Comparison of ENCODE assay signal across 9 cellular contexts in the genomic region with DNA sequence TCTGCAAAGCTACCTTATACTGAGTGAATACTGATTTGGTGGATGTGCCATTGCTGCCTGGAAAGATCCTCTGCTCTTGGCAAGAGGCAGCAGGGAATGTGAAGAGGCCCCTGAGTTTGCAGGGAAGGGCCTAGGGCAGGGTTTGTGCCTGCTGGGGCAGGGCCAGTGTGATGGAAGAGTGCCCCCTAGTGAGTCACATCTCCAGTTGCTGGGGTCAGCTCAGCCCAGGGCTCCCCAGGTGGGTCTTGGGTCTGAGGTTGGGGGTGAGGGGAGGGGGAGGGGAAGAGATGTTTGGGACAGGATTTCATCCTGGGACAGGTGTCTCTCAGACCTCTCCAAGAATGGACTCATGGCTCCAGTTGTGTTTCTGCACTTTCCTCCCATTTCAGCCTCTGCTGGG. TPM values are rescaled to one million over a fixed set of nuclear protein-coding genes. Genes with fewer than 3 reads are reported as not detected.
DNase-seq lines count a peak whose midpoint lies in the region; ATAC-seq, FAIRE-seq and TF ChIP-seq lines count a peak whose summit lies in the region.
"Had no signal": no experiment of that assay in that cellular context is flagged by ENCODE, and none has a peak within 500 bp of the region (broad histone marks: within the 10 kb centered on the region; RNA-seq: fewer than 3 reads in every experiment).

No MANE protein-coding gene starts in this region.

- H3K4me1 ChIP-seq in Caco-2 (peaks cover 28% of the 10 kb centered on the region), KMS-11 (ENCODE audit: low read depth, poor library complexity, severe bottlenecking) (no peaks in the 10 kb centered on the region)

- no peaks in the 10 kb centered on the region for H3K9me3 ChIP-seq in Caco-2

- H3K36me3 ChIP-seq in Caco-2 (ENCODE audit: control insufficient read depth, insufficient read depth, low read length), result no peaks in the 10 kb centered on the region
- H3K36me3 ChIP-seq in KMS-11 (ENCODE audit: insufficient read depth), result no peaks in the 10 kb centered on the region
- no peaks in the 10 kb centered on the region for H3K36me3 ChIP-seq in bronchial epithelial cell (ENCODE audit: control insufficient read depth, insufficient read depth, low read length)

- no peak for FAIRE-seq in bronchial epithelial cell (lab: Jason Lieb, UNC)

- no peak overlapping the region for H3K9ac ChIP-seq in KMS-11

- H4K20me1 ChIP-seq in KMS-11 (ENCODE audit: insufficient read depth), result no peaks in the 10 kb centered on the region

- no peak overlapping the region for H3K4me3 Mint-ChIP-seq in Caco-2 (ENCODE audit: unreplicated experiment)
- no peak overlapping the region for H3K4me3 Mint-ChIP-seq in activated T-helper 1 cell treated with anti-CD3 and anti-CD28 coated beads, Interleukin-12 subunit alpha, Interleukin-12 subunit beta, Interleukin-2, Interleukin-4 antibody, amounts not matched to agents 30 ng/mL and 10 ng/mL and 1 ng/mL, durations not matched to agents 14 hours and 24 hours and 36 hours
- H3K4me3 Mint-ChIP-seq: activated naive CD4-positive, alpha-beta T cell treated with anti-CD3 and anti-CD28 coated beads, Interleukin-2, amount 50 U/mL, for 24 hours had no signal

- no peak overlapping the region for H3K4me3 ChIP-seq in Caco-2 (ENCODE audit: low read depth, low read length)
- H3K4me3 ChIP-seq in KMS-11 (IDR thresholded peaks at IDR 0.05; ENCODE audit: insufficient read depth, low read depth, low read length), result no peak overlapping the region
- no peak overlapping the region for H3K4me3 ChIP-seq in bronchial epithelial cell (ENCODE audit: low read depth, low read length)

- TF ChIP-seq CTCF in Caco-2 (IDR thresholded peaks at IDR 0.05; ENCODE audit: insufficient read depth in 1 of 2, low read depth in 1 of 2, low read length in 1 of 2, severe bottlenecking in 1 of 2, unreplicated experiment in 1 of 2) (peak in 1 of 2 experiments; percentile 49), KMS-11 (conservative IDR thresholded peaks at IDR 0.05; ENCODE audit: low read depth, low read length) (0 out of 2 replicates have a peak, but pooled peaks have one; percentile 31), bronchial epithelial cell (IDR thresholded peaks at IDR 0.05; ENCODE audit: insufficient read depth, low read length, severe bottlenecking) (peak; percentile 51)

- DNase-seq in Caco-2 (peak; percentile 44 to 50), bronchial epithelial cell (ENCODE audit: low read depth) (no peak), lung microvascular endothelial cell (ENCODE audit: low read depth in 2 of 2) (peak; percentile 61 to 67), NCI-H510A (lab: John Stamatoyannopoulos, UW) (no peak)
- no peak for DNase-seq in activated T-helper 1 cell treated with anti-CD3 and anti-CD28 coated beads, Interleukin-12 subunit alpha, Interleukin-12 subunit beta, Interleukin-2, Interleukin-4 antibody, amounts not matched to agents 30 ng/mL and 10 ng/mL and 1 ng/mL, durations not matched to agents 14 hours and 24 hours and 36 hours (ENCODE audit: low spot score)

- H3K79me2 ChIP-seq in KMS-11 (ENCODE audit: insufficient read depth, low read depth), result no peaks in the 10 kb centered on the region

- H3K4me1 Mint-ChIP-seq in Caco-2 (ENCODE audit: low read depth, unreplicated experiment), result peaks cover 30% of the 10 kb centered on the region
- H3K4me1 Mint-ChIP-seq in activated T-helper 1 cell treated with anti-CD3 and anti-CD28 coated beads, Interleukin-12 subunit alpha, Interleukin-12 subunit beta, Interleukin-2, Interleukin-4 antibody, amounts not matched to agents 30 ng/mL and 10 ng/mL and 1 ng/mL, durations not matched to agents 14 hours and 24 hours and 36 hours (ENCODE audit: low read depth), result peaks cover 13% of the 10 kb centered on the region

- H3K4me2 ChIP-seq in KMS-11, result no peak overlapping the region

- H3K27me3 Mint-ChIP-seq in Caco-2 (ENCODE audit: insufficient read depth, unreplicated experiment), result no peaks in the 10 kb centered on the region
- peaks cover 44% of the 10 kb centered on the region for H3K27me3 Mint-ChIP-seq in activated T-helper 1 cell treated with anti-CD3 and anti-CD28 coated beads, Interleukin-12 subunit alpha, Interleukin-12 subunit beta, Interleukin-2, Interleukin-4 antibody, amounts not matched to agents 30 ng/mL and 10 ng/mL and 1 ng/mL, durations not matched to agents 14 hours and 24 hours and 36 hours (ENCODE audit: insufficient read depth)

- no peak overlapping the region for H2AFZ ChIP-seq in KMS-11 (ENCODE audit: low read depth)

- POLR2A ChIA-PET in Caco-2 (lab: Charles Lee), result no interaction called here

- H3K27me3 ChIP-seq in Caco-2 (replicated peaks; ENCODE audit: control insufficient read depth, insufficient read depth, low read length) (no peaks in the 10 kb centered on the region), KMS-11 (ENCODE audit: insufficient read depth, low read depth) (no peaks in the 10 kb centered on the region), bronchial epithelial cell (ENCODE audit: control insufficient read depth, insufficient read depth, low read length) (no peaks in the 10 kb centered on the region)

- ATAC-seq in HG03378 (IDR thresholded peaks at IDR 0.05; ENCODE audit: unreplicated experiment) (no peak), HG03521 (IDR thresholded peaks at IDR 0.05; ENCODE audit: unreplicated experiment) (no peak)

- H3K36me3 Mint-ChIP-seq in Caco-2 (ENCODE audit: insufficient read depth, unreplicated experiment), result peaks cover 18% of the 10 kb centered on the region
- peaks cover 2% of the 10 kb centered on the region for H3K36me3 Mint-ChIP-seq in activated T-helper 1 cell treated with anti-CD3 and anti-CD28 coated beads, Interleukin-12 subunit alpha, Interleukin-12 subunit beta, Interleukin-2, Interleukin-4 antibody, amounts not matched to agents 30 ng/mL and 10 ng/mL and 1 ng/mL, durations not matched to agents 14 hours and 24 hours and 36 hours (ENCODE audit: low read depth)
- H3K36me3 Mint-ChIP-seq: activated naive CD4-positive, alpha-beta T cell treated with anti-CD3 and anti-CD28 coated beads, Interleukin-2, amount 50 U/mL, for 24 hours had no signal

- peak overlapping the region; percentile 22 for H3K27ac Mint-ChIP-seq in Caco-2 (ENCODE audit: unreplicated experiment)
- no peak overlapping the region for H3K27ac Mint-ChIP-seq in activated T-helper 1 cell treated with anti-CD3 and anti-CD28 coated beads, Interleukin-12 subunit alpha, Interleukin-12 subunit beta, Interleukin-2, Interleukin-4 antibody, amounts not matched to agents 30 ng/mL and 10 ng/mL and 1 ng/mL, durations not matched to agents 14 hours and 24 hours and 36 hours
- H3K27ac Mint-ChIP-seq: activated naive CD4-positive, alpha-beta T cell treated with anti-CD3 and anti-CD28 coated beads, Interleukin-2, amount 50 U/mL, for 24 hours had no signal

- intact Hi-C loops in Caco-2 (cut with micrococcal nuclease; ENCODE audit: unreplicated experiment), result loop anchor here (1.0 kb wide), 1 partner anchor 70 kb away; no protein-coding TSS in a partner anchor
- intact Hi-C loops in activated T-helper 1 cell treated with anti-CD3 and anti-CD28 coated beads, Interleukin-12 subunit alpha, Interleukin-12 subunit beta, Interleukin-2, Interleukin-4 antibody, amounts not matched to agents 30 ng/mL and 10 ng/mL and 1 ng/mL, durations not matched to agents 14 hours and 24 hours and 36 hours (cut with micrococcal nuclease), result loop anchor here (1.0 to 2.0 kb wide), 2 partner anchors 70 to 166 kb away; no protein-coding TSS in a partner anchor

- no peak overlapping the region for H3K27ac ChIP-seq in KMS-11

- CTCF ChIA-PET in Caco-2 (lab: Charles Lee), result interaction anchor here (0.6 to 1.1 kb wide), 7 partner anchors 9 to 96 kb away, joined by 3 to 7 read pairs (median 5); no protein-coding TSS in a partner anchor

- BruUV-seq in Caco-2 (replicated peaks; lab: Mats Ljungman, UMichigan), result no TSS peak

- H3K9me3 Mint-ChIP-seq in Caco-2 (ENCODE audit: unreplicated experiment), result no peaks in the 10 kb centered on the region
- H3K9me3 Mint-ChIP-seq in activated T-helper 1 cell treated with anti-CD3 and anti-CD28 coated beads, Interleukin-12 subunit alpha, Interleukin-12 subunit beta, Interleukin-2, Interleukin-4 antibody, amounts not matched to agents 30 ng/mL and 10 ng/mL and 1 ng/mL, durations not matched to agents 14 hours and 24 hours and 36 hours, result no peaks in the 10 kb centered on the region
- H3K9me3 Mint-ChIP-seq: activated naive CD4-positive, alpha-beta T cell treated with anti-CD3 and anti-CD28 coated beads, Interleukin-2, amount 50 U/mL, for 24 hours had no signal

RNA-seq across cellular contexts. Expression of gene AMOTL2, which starts 4.1 kb away (rescaled TPM):
- total RNA-seq in Caco-2 (2022) (220 and 271 TPM in 2 replicates), bronchial epithelial cell (54.2 and 89.9 TPM in 2 replicates), lung microvascular endothelial cell (45.8 and 98.2 TPM in 2 replicates)
- not detected in 2 replicates for total RNA-seq in activated T-helper 1 cell treated with anti-CD3 and anti-CD28 coated beads, Interleukin-12 subunit alpha, Interleukin-12 subunit beta, Interleukin-2, Interleukin-4 antibody, amounts not matched to agents 30 ng/mL and 10 ng/mL and 1 ng/mL, durations not matched to agents 14 hours and 24 hours and 36 hours

Comparison
In these comparisons a context has a peak if more than half of its experiments do, and no peak if none do; other contexts are left out.
1. DNase-seq: peak in Caco-2 (2 of 2) and lung microvascular endothelial cell (2 of 2); none in bronchial epithelial cell (single experiment), activated T-helper 1 cell treated with anti-CD3 and anti-CD28 coated beads, Interleukin-12 subunit alpha, Interleukin-12 subunit beta, Interleukin-2, Interleukin-4 antibody, amounts not matched to agents 30 ng/mL and 10 ng/mL and 1 ng/mL, durations not matched to agents 14 hours and 24 hours and 36 hours (single experiment) and NCI-H510A (single experiment).
2. RNA of gene AMOTL2, which starts 4.1 kb away (total RNA-seq): 220 to 271 TPM in Caco-2, 45.8 to 98.2 TPM in lung microvascular endothelial cell and 54.2 to 89.9 TPM in bronchial epithelial cell; not detected in activated T-helper 1 cell treated with anti-CD3 and anti-CD28 coated beads, Interleukin-12 subunit alpha, Interleukin-12 subunit beta, Interleukin-2, Interleukin-4 antibody, amounts not matched to agents 30 ng/mL and 10 ng/mL and 1 ng/mL, durations not matched to agents 14 hours and 24 hours and 36 hours; every median in the first group is over 10 times any median in the second.